Comparison of ENCODE assay signal across 10 cellular contexts in the genomic region with DNA sequence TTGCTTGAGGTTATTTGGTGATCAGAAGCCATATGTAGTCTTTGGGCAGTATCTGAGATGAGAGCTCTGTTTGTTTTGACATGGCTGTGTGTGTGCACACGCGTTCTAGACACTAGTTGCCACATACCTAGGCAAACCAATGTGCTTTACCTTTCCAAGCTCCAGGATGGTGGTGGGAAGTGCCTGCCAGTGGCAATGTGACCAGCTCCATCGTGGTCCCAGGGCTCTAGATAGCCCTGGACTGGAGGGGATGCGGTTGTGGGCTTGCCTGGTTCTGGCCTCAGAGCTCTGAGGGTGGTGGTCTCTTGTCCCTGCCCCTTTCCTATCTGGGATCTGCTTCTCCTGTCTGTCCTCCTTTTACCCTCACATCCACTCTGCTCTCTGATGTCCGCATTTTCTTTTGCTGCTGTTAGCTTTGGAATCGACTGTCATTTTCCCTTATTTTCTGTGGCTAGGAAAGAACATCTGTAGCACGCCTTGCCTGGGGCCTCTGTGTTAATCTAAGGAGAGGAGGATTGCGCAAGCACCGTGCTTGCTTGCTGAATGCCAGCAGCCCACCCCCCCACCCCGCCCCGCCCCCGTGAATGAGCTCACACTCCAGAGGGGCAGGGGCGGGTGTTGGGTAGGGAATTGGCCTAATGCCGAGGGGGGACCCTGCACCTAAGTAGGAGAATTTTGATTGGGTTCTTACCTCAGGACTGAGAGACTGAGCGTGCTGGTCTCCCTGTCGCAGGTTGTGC.
A peak's percentile ranks its signal among the peaks of the same experiment; 100 is the strongest.
DNase-seq lines count a peak whose midpoint lies in the region; ATAC-seq, FAIRE-seq and TF ChIP-seq lines count a peak whose summit lies in the region.
"Had no signal": no experiment of that assay in that cellular context is flagged by ENCODE, and none has a peak within 500 bp of the region (broad histone marks: within the 10 kb centered on the region; RNA-seq: fewer than 3 reads in every experiment).

No MANE protein-coding gene starts in this region.

- peaks cover 0 to 10% (median under 1%) of the 10 kb centered on the region in 9 donors for H3K36me3 ChIP-seq in heart left ventricle

- DNase-seq in WTC11 (ENCODE audit: low spot score) = peak; percentile 56
- peak in 3 of 5 donors; percentile 37 to 83 (median 65) for DNase-seq in heart left ventricle
- DNase-seq in skeletal muscle cell (ENCODE audit: low read depth) = peak; percentile 68
- no peak for DNase-seq in cortex of kidney (lab: John Stamatoyannopoulos, UW)
- no peak for DNase-seq in UCSD-AML1 (lab: John Stamatoyannopoulos, UW; ENCODE audit: unreplicated experiment)
- no peak for DNase-seq in D721Med (ENCODE audit: insufficient read length, low spot score)
- DNase-seq: foreskin melanocyte, RPMI8226 had no signal

- no peaks in the 10 kb centered on the region for H3K27me3 Mint-ChIP-seq in WTC11 (ENCODE audit: low read depth)

- TF ChIP-seq CTCF in WTC11 (IDR thresholded peaks at IDR 0.05) = no peak
- no peak for TF ChIP-seq CTCF in heart left ventricle (IDR thresholded peaks at IDR 0.05)
- TF ChIP-seq CTCF in D721Med (IDR thresholded peaks at IDR 0.05; ENCODE audit: insufficient read depth, missing control alignments) = no peak

- peaks cover 73% of the 10 kb centered on the region for H3K4me1 Mint-ChIP-seq in WTC11

- FAIRE-seq in D721Med (lab: Jason Lieb, UNC) = no peak

- peak overlapping the region; percentile 19 to 89 (median 79) for H3K27ac ChIP-seq in heart left ventricle

- POLR2A ChIA-PET in WTC11 (lab: Charles Lee) = no interaction called here

- peak overlapping the region; percentile 50 for H3K4me3 Mint-ChIP-seq in WTC11

- peaks cover 12% of the 10 kb centered on the region for H3K36me3 Mint-ChIP-seq in WTC11

- peak overlapping the region; percentile 97 for H3K27ac Mint-ChIP-seq in WTC11

- ATAC-seq in GM21723 (IDR thresholded peaks at IDR 0.05; ENCODE audit: unreplicated experiment) = peak; percentile 2
- ATAC-seq in WTC11 = peak; percentile 77
- ATAC-seq in heart left ventricle = peak; percentile 38 to 73 (median 58)
- no peak for ATAC-seq in HG03196 (IDR thresholded peaks at IDR 0.05; ENCODE audit: unreplicated experiment)

- H3K9me3 ChIP-seq in heart left ventricle = no peaks in the 10 kb centered on the region

- H3K9me3 Mint-ChIP-seq in WTC11 = no peaks in the 10 kb centered on the region

- peak overlapping the region in 11 of 12 donors; percentile 22 to 65 (median 51) for H3K4me3 ChIP-seq in heart left ventricle
- peak overlapping the region; percentile 50 for H3K4me3 ChIP-seq in skeletal muscle cell (ENCODE audit: low read depth, low read length)

- CTCF ChIA-PET in WTC11 (lab: Charles Lee) = interaction anchor here (0.6 to 1.8 kb wide), 6 partner anchors 10 to 1565 kb away, joined by 3 to 7 read pairs (median 3); no protein-coding TSS in a partner anchor

- intact Hi-C loops in heart left ventricle (cut with DNase I) = loop anchor here in 2 of 10 donors (5.0 to 10.0 kb wide), 2 partner anchors 52 to 260 kb away; no protein-coding TSS in a partner anchor

- peaks cover 13 to 87% (median 69%) of the 10 kb centered on the region in 12 donors for H3K4me1 ChIP-seq in heart left ventricle

- 33 to 50% (median 40%) methylated on average over 16 of the region's 16 CpGs for WGBS in heart left ventricle, 4 donors

- TF ChIP-seq POLR2A in heart left ventricle (IDR thresholded peaks at IDR 0.05) = no peak

- H3K27me3 ChIP-seq in heart left ventricle = no peaks in the 10 kb centered on the region

TF ChIP-seq in WTC11, 78 proteins besides CTCF, POLR2A, EP300 and RAD21:
- no peak for TF ChIP-seq GRHL2 (CRISPR knock-in tag; IDR thresholded peaks at IDR 0.05; ENCODE audit: insufficient replicate concordance, severe bottlenecking)
- TF ChIP-seq ZNF138 (CRISPR knock-in tag; conservative IDR thresholded peaks at IDR 0.05) = no peak
- TF ChIP-seq ZNF232 (CRISPR knock-in tag; IDR thresholded peaks at IDR 0.05) = no peak
- no peak for TF ChIP-seq NR1H2 (CRISPR knock-in tag; IDR thresholded peaks at IDR 0.05)

Comparison
In these comparisons a context has a peak if more than half of its experiments do, and no peak if none do; other contexts are left out.
1. DNase-seq: peak in WTC11 (single experiment), heart left ventricle (3 of 5) and skeletal muscle cell (single experiment); none in cortex of kidney (single experiment), UCSD-AML1 (single experiment) and D721Med (single experiment).